In the genomic region with DNA sequence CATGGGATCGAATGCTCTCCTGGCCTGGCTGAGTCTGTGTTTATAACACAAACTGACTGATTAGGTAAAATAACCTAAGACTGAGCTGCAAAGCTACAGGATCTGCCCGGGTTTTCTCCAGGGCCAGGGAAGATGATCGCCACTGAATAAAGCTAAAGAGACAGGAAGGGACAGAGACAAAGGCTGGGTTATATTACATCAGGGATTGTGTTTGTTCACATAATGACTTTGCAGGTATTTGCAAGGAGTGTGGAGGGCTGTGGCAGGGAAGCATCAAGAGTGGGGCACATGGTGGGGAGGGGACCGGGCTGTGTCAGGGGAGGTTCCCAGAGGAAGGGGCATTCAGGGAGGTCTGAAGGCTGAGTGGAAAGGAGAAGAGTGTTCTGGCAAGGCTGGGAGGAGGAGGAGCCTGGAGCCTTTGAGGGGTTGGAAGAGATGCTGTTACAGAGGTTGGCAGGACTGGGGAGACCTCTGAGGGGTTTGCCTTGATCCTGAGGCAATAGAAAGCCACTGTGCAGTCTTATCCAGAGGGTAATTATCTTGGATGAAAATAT, we compare ENCODE assay signal across 19 cellular contexts. TPM values are rescaled to one million over a fixed set of nuclear protein-coding genes. Genes with fewer than 3 reads are reported as not detected.
A peak's percentile ranks its signal among the peaks of the same experiment; 100 is the strongest.
DNase-seq lines count a peak whose midpoint lies in the region; ATAC-seq and TF ChIP-seq lines count a peak whose summit lies in the region.
"Had no signal": no experiment of that assay in that cellular context is flagged by ENCODE, and none has a peak within 500 bp of the region (broad histone marks: within the 10 kb centered on the region; RNA-seq: fewer than 3 reads in every experiment).

No MANE protein-coding gene starts in this region.

- intact Hi-C loops in cardiac septum (cut with DNase I) (loop anchor here (10.0 kb wide), 1 partner anchor 179 kb away; no protein-coding TSS in a partner anchor), transverse colon (cut with DNase I; ENCODE audit: low total_unique reads) (no loop called here)

- H3K4me3 Mint-ChIP-seq in effector memory CD8-positive, alpha-beta T cell = no peak overlapping the region
- H3K4me3 Mint-ChIP-seq: B cell had no signal

- WGBS in transverse colon (ENCODE audit: low coverage in 1 of 2), 2 donors = 40 to 69% methylated on average over 1 to 4 of the region's 4 CpGs

- peaks cover 3% of the 10 kb centered on the region for H3K36me3 Mint-ChIP-seq in effector memory CD8-positive, alpha-beta T cell (ENCODE audit: insufficient read depth)

- peaks cover 0 to 11% of the 10 kb centered on the region in 2 donors for H3K27me3 Mint-ChIP-seq in effector memory CD8-positive, alpha-beta T cell
- H3K27me3 Mint-ChIP-seq: B cell had no signal

- ATAC-seq in effector memory CD8-positive, alpha-beta T cell (replicated peaks) = no peak

- no peak for TF ChIP-seq EP300 in transverse colon (IDR thresholded peaks at IDR 0.05; ENCODE audit: low read depth)

- peak; percentile 0 for DNase-seq in NCI-H2107 treated with DMSO at 0.1 percent for 48 hours (lab: John Stamatoyannopoulos, UW; ENCODE audit: unreplicated experiment)
- no peak for DNase-seq in NCI-H2107 (lab: John Stamatoyannopoulos, UW)
- no peak for DNase-seq in right atrium auricular region (ENCODE audit: low spot score)
- DNase-seq in cardiac septum (ENCODE audit: low spot score) = no peak
- DNase-seq in mesenteric fat pad (ENCODE audit: low spot score) = peak; percentile 41
- DNase-seq in transverse colon = peak; percentile 0
- no peak for DNase-seq in effector memory CD8-positive, alpha-beta T cell
- DNase-seq in stimulated activated CD4-positive, alpha-beta T cell treated with anti-CD3 and anti-CD28 coated beads, Interleukin-12 subunit alpha, Interleukin-12 subunit beta, amount 100 ng/mL, for 4 hours = no peak
- DNase-seq: Caco-2; HCEC 1CT; KG1; NCI-H1105 treated with DMSO at 0.1 percent for 48 hours; NCI-H187; NCI-H2171 treated with DMSO at 0.1 percent for 48 hours; NCI-H446 treated with DMSO at 0.1 percent for 48 hours; NK-92 treated with Interleukin-12 subunit alpha and Interleukin-12 subunit beta, amount 100 ng/mL, for 24 hours; Peyer's patch had no signal

- in situ Hi-C loops in transverse colon (cut with MboI; ENCODE audit: low pct_ligation_motif_present in 1 of 4, low pct_unique_long_range_greater_than_20kb in 1 of 4, low sequenced_read_pairs in 3 of 4) = loop anchor here in 1 of 4 donors (25.0 kb wide), 1 partner anchor 467 kb away; no protein-coding TSS in a partner anchor

- H3K9me3 ChIP-seq in right atrium auricular region = no peaks in the 10 kb centered on the region
- H3K9me3 ChIP-seq in transverse colon = no peaks in the 10 kb centered on the region
- H3K9me3 ChIP-seq: Caco-2, Peyer's patch had no signal

- TF ChIP-seq CTCF in right atrium auricular region (IDR thresholded peaks at IDR 0.05) = no peak
- no peak for TF ChIP-seq CTCF in transverse colon (IDR thresholded peaks at IDR 0.05)

- peaks cover 0 to 2% of the 10 kb centered on the region in 2 donors for H3K4me1 Mint-ChIP-seq in effector memory CD8-positive, alpha-beta T cell (ENCODE audit: low read depth in 2 of 2)
- H3K4me1 Mint-ChIP-seq: B cell had no signal

- H3K4me3 ChIP-seq in right atrium auricular region (no peak overlapping the region), transverse colon (no peak overlapping the region)
- H3K4me3 ChIP-seq: Peyer's patch had no signal

- H3K27ac Mint-ChIP-seq in effector memory CD8-positive, alpha-beta T cell = peak overlapping the region in 1 of 2 donors; percentile 7
- H3K27ac Mint-ChIP-seq: B cell had no signal

- H3K36me3 ChIP-seq in right atrium auricular region (peaks cover 4% of the 10 kb centered on the region), transverse colon (no peaks in the 10 kb centered on the region)
- H3K36me3 ChIP-seq: Peyer's patch had no signal

- TF ChIP-seq POLR2A in transverse colon (IDR thresholded peaks at IDR 0.05) = no peak

- H3K27ac ChIP-seq in right atrium auricular region (peak overlapping the region; percentile 82 to 87), transverse colon (no peak overlapping the region)
- H3K27ac ChIP-seq: 22Rv1, Peyer's patch had no signal

- H3K9me3 Mint-ChIP-seq in effector memory CD8-positive, alpha-beta T cell = no peaks in the 10 kb centered on the region

- H3K27me3 ChIP-seq in right atrium auricular region = no peaks in the 10 kb centered on the region
- no peaks in the 10 kb centered on the region for H3K27me3 ChIP-seq in transverse colon
- H3K27me3 ChIP-seq: Peyer's patch had no signal

- H3K4me1 ChIP-seq in right atrium auricular region (peaks cover 0 to 48% of the 10 kb centered on the region in 2 donors), transverse colon (no peaks in the 10 kb centered on the region)
- H3K4me1 ChIP-seq: Caco-2, Peyer's patch had no signal

RNA-seq across cellular contexts. Expression of gene EXOG, which starts 49.3 kb away (rescaled TPM):
- total RNA-seq in right atrium auricular region (10 to 100 TPM; 23.4 to 36.6 TPM), cardiac septum (38.6 TPM), mesenteric fat pad (7.3 TPM), transverse colon (10 to 100 TPM in 2 of 4 donors, 1 to 10 TPM in 2; 6.0 to 15.3 (median 10.8) TPM)

Comparison
In these comparisons a context has a peak if more than half of its experiments do, and no peak if none do; other contexts are left out.
1. DNase-seq: peak in NCI-H2107 treated with DMSO at 0.1 percent for 48 hours (single experiment), mesenteric fat pad (single experiment) and transverse colon (single experiment); none in NCI-H2107 (single experiment), right atrium auricular region (single experiment), cardiac septum (single experiment), effector memory CD8-positive, alpha-beta T cell (0 of 3) and stimulated activated CD4-positive, alpha-beta T cell treated with anti-CD3 and anti-CD28 coated beads, Interleukin-12 subunit alpha, Interleukin-12 subunit beta, amount 100 ng/mL, for 4 hours (single experiment).
2. H3K27ac ChIP-seq: peak in right atrium auricular region (2 of 2); none in transverse colon (0 of 4).